1 cellular context compared by ENCODE assay signal in the genomic region with DNA sequence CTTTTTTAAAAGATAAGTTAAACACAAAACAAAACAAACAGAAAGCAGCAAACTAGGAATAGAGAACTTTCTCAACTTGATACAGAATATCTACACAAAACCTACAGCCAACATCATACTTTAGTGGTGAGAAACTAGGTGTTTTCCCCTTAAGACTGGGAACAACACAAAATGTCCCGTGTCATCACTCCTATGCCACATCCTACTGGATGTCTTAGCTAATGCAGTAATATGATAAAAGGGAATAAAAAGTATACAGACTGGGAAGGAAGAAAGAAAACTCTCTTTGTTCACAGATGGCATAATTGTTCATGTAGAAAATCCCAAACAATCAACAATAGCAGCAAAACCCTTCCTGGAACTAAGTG.
TF ChIP-seq lines count a peak whose summit lies in the region.

No MANE protein-coding gene starts in this region.

TF ChIP-seq in IMR-90, 13 proteins besides CTCF, POLR2A, EP300 and RAD21 (continued from another document):
- TF ChIP-seq CEBPB (IDR thresholded peaks at IDR 0.05; ENCODE audit: low read depth, low read length) (no peak), BHLHE40 (IDR thresholded peaks at IDR 0.05; ENCODE audit: low read depth, low read length) (no peak), RFX5 (IDR thresholded peaks at IDR 0.05; ENCODE audit: low read depth, low read length) (no peak), MXI1 (IDR thresholded peaks at IDR 0.05; ENCODE audit: borderline replicate concordance, low read depth, low read length) (no peak)
- TF ChIP-seq, protein P1, sequence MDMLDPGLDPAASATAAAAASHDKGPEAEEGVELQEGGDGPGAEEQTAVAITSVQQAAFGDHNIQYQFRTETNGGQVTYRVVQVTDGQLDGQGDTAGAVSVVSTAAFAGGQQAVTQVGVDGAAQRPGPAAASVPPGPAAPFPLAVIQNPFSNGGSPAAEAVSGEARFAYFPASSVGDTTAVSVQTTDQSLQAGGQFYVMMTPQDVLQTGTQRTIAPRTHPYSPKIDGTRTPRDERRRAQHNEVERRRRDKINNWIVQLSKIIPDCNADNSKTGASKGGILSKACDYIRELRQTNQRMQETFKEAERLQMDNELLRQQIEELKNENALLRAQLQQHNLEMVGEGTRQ (IDR thresholded peaks at IDR 0.05; ENCODE audit: low read depth, low read length), result no peak
